ENCODE assay signal across 8 cellular contexts in the genomic region with DNA sequence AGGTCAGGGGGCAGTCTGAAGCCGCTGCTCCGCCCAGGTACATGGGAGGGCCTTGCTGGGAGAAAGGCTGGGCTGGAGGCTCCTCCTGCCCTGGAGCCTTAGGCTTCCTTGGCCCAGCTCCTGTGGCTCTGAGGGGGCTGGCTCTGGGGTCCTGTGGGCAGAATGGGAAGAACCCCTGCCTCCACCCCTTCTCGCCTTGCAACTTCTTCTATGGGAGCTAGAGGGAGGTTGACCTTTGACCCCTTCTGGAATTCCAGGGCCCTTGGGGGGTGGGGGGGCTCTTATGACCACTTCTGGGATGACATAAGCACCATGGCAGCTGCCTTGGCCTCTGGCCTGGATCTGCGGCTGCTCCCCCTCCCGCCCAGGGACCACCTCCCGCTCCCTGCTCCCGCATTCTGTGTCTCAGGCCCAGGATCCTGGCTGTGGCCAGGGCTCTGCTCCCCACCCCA. TPM values are rescaled to one million over a fixed set of nuclear protein-coding genes. Genes with fewer than 3 reads are reported as not detected.
DNase-seq lines count a peak whose midpoint lies in the region; ATAC-seq, FAIRE-seq and TF ChIP-seq lines count a peak whose summit lies in the region.

No MANE protein-coding gene starts in this region.

- H3K4me1 ChIP-seq in right cardiac atrium (ENCODE audit: control insufficient read depth, insufficient read depth, low read length), result peaks cover 24% of the 10 kb centered on the region

- no peak overlapping the region for H3K4me3 ChIP-seq in right cardiac atrium (ENCODE audit: low read length)

- peak; percentile 98 for DNase-seq in ELF-1 (ENCODE audit: low read depth, low spot score)
- DNase-seq in right cardiac atrium, result peak; percentile 73 to 89 (median 84)
- no peak for DNase-seq in sciatic nerve (ENCODE audit: low spot score)
- no peak for DNase-seq in KBM-7
- DNase-seq in T-helper 9 cell, result no peak
- no peak for DNase-seq in GM12891 (ENCODE audit: insufficient read length, low spot score)

- no peak for FAIRE-seq in GM12891 (lab: Jason Lieb, UNC)

- 28% methylated on average over 7 of the region's 7 CpGs for WGBS in right cardiac atrium

- no peaks in the 10 kb centered on the region for H3K27me3 ChIP-seq in right cardiac atrium (ENCODE audit: control insufficient read depth, insufficient read depth)

- no peaks in the 10 kb centered on the region for H3K9me3 ChIP-seq in right cardiac atrium (ENCODE audit: control insufficient read depth, low read length)

- H3K27ac ChIP-seq in angular gyrus (ENCODE audit: low read depth, low read length), result peak overlapping the region; percentile 47
- H3K27ac ChIP-seq in right cardiac atrium (ENCODE audit: low read length), result peak overlapping the region; percentile 86

- intact Hi-C loops in right cardiac atrium (cut with DNase I) (loop anchor here in 2 of 4 donors (2.0 to 10.0 kb wide), 2 partner anchors 27 to 339 kb away; no protein-coding TSS in a partner anchor), sciatic nerve (cut with DNase I) (loop anchor here (10.0 kb wide), 1 partner anchor 339 kb away; no protein-coding TSS in a partner anchor)

- TF ChIP-seq POLR2A in GM12891 (IDR thresholded peaks at IDR 0.05; ENCODE audit: low read depth, low read length), result no peak

- in situ Hi-C loops in KBM-7 (cut with MboI; ENCODE audit: low pct_unique_long_range_greater_than_20kb, low sequenced_read_pairs), result loop anchor here (25.0 kb wide), 1 partner anchor 641 kb away; no protein-coding TSS in a partner anchor

- peak in 1 of 2 donors; percentile 6 for ATAC-seq in right cardiac atrium
- ATAC-seq in sciatic nerve, result peak; percentile 56
- no peak for ATAC-seq in GM21381 (IDR thresholded peaks at IDR 0.05; ENCODE audit: unreplicated experiment)

TF ChIP-seq in GM12891, 5 proteins besides CTCF, POLR2A, EP300 and RAD21:
- no peak for TF ChIP-seq SPI1 (IDR thresholded peaks at IDR 0.05; ENCODE audit: low read depth, low read length)
- TF ChIP-seq TAF1 (IDR thresholded peaks at IDR 0.05; ENCODE audit: low read depth, low read length), result no peak
- TF ChIP-seq PAX5 (IDR thresholded peaks at IDR 0.05; ENCODE audit: insufficient read depth, low read length, severe bottlenecking), result no peak
- no peak for TF ChIP-seq POLR2AphosphoS5 (IDR thresholded peaks at IDR 0.05; ENCODE audit: low read depth, low read length)
- TF ChIP-seq POU2F2 (IDR thresholded peaks at IDR 0.05; ENCODE audit: low read depth, low read length), result no peak
TF ChIP-seq in GM12891: peak in this region for 0.

RNA-seq across cellular contexts. Expression of a gene that starts 32.2 kb away (rescaled TPM):
- total RNA-seq in right cardiac atrium (1 to 10 TPM; 6.7 to 9.4 (median 8.7) TPM), sciatic nerve (39.3 TPM)
- polyA plus RNA-seq in right cardiac atrium, result 10.4 TPM
- 0.19 TPM for polyA plus RNA-seq in GM12891 (2012; ENCODE audit: low read depth, missing spikeins)

RNA-seq across cellular contexts. Expression of a gene that starts 34.7 kb away (rescaled TPM):
- total RNA-seq in right cardiac atrium (100 to 1,000 TPM; 115 to 170 (median 144) TPM), sciatic nerve (78.2 TPM)
- 147 TPM for polyA plus RNA-seq in right cardiac atrium
- polyA plus RNA-seq in GM12891 (2012; ENCODE audit: low read depth, missing spikeins), result 42.1 TPM

RNA-seq across cellular contexts. Expression of a gene that starts 35.3 kb away (rescaled TPM):
- total RNA-seq in right cardiac atrium (10 to 100 TPM; 47.0 to 69.9 (median 56.8) TPM), sciatic nerve (37.4 TPM)
- polyA plus RNA-seq in right cardiac atrium, result 63.3 TPM
- polyA plus RNA-seq in GM12891 (2012; ENCODE audit: low read depth, missing spikeins), result 1.9 TPM

Comparison
In these comparisons a context has a peak if more than half of its experiments do, and no peak if none do; other contexts are left out.
1. DNase-seq: peak in ELF-1 (single experiment) and right cardiac atrium (3 of 3); none in sciatic nerve (single experiment), KBM-7 (single experiment), T-helper 9 cell (single experiment) and GM12891 (single experiment).